ENCODE assay signal across 23 cellular contexts in the genomic region with DNA sequence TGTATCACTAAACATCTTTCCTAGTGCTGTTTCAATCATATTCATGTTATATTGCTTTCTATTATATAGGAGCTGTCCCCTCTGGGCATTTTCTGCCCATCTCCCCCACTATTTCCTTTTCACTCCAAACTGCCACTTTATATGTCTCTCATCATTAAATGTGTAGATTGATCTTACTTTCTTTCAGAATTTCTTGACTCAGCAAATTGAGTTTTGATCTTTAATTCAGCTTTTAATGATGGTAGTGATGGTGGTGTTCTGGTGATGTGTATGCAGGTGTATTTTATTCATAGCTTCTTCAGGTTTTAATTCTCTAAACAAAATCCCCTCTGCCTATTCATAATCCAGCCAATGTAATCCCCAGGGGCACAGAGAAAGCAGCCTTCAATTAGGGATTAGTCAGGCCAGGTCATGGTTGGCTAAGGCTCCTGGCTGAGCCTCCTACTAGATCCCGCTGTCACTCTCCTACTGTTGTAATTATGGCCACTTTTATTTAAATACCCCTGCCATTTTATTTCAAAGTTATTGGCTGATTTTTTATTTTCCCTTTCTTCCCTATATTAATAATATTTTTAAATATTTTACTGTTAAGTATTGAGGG.
"Had no signal": no experiment of that assay in that cellular context is flagged by ENCODE, and none has a peak within 500 bp of the region (broad histone marks: within the 10 kb centered on the region; RNA-seq: fewer than 3 reads in every experiment).

No MANE protein-coding gene starts in this region.

- H3K4me1 ChIP-seq: left ventricle myocardium inferior, lower lobe of right lung, right atrium auricular region, stomach, transverse colon had no signal

- DNase-seq: dorsolateral prefrontal cortex; effector CD8-positive, alpha-beta T cell; foreskin melanocyte; head of caudate nucleus; kidney; left cardiac atrium; left ventricle myocardium inferior; lower lobe of right lung; natural killer cell; nucleus accumbens; ovary; small intestine; stimulated activated CD4-positive, alpha-beta T cell treated with anti-CD3 and anti-CD28 coated beads, Interleukin-12 subunit alpha, Interleukin-12 subunit beta, amount 100 ng/mL, for 4 hours; stimulated activated naive CD4-positive, alpha-beta T cell; stomach; substantia nigra; transverse colon had no signal

- H3K9me3 ChIP-seq: left ventricle myocardium inferior, lower lobe of right lung, ovary, right atrium auricular region, stomach, thoracic aorta, transverse colon had no signal

- H3K27me3 ChIP-seq: dorsolateral prefrontal cortex, hepatocyte, ovary, right atrium auricular region, stomach, transverse colon had no signal

- H3K4me1 Mint-ChIP-seq: memory B cell, mesothelial cell of epicardium, natural killer cell, neural crest cell had no signal

- H3K4me2 ChIP-seq: hepatocyte had no signal

- H3K36me3 ChIP-seq: left ventricle myocardium inferior, lower lobe of right lung, ovary, right atrium auricular region, stomach, thoracic aorta, transverse colon had no signal

- H2AFZ ChIP-seq: hepatocyte had no signal

- H3K4me3 ChIP-seq: dorsolateral prefrontal cortex, hepatocyte, left ventricle myocardium inferior, lower lobe of right lung, ovary, right atrium auricular region, stomach, thoracic aorta, transverse colon had no signal

- H3K4me3 Mint-ChIP-seq: memory B cell, mesothelial cell of epicardium, natural killer cell, neural crest cell had no signal

- H3K27ac ChIP-seq: dorsolateral prefrontal cortex, hepatocyte, left ventricle myocardium inferior, lower lobe of right lung, ovary, right atrium auricular region, stomach, thoracic aorta, transverse colon had no signal

- FAIRE-seq: kidney, small intestine had no signal

- H3K36me3 Mint-ChIP-seq: memory B cell, mesothelial cell of epicardium, natural killer cell had no signal

- H3K79me2 ChIP-seq: hepatocyte had no signal

- H3K27me3 Mint-ChIP-seq: memory B cell had no signal

- H3K27ac Mint-ChIP-seq: memory B cell, mesothelial cell of epicardium, natural killer cell had no signal

- H3K9me3 Mint-ChIP-seq: mesothelial cell of epicardium, neural crest cell had no signal
